8 cellular contexts compared by ENCODE assay signal in the genomic region with DNA sequence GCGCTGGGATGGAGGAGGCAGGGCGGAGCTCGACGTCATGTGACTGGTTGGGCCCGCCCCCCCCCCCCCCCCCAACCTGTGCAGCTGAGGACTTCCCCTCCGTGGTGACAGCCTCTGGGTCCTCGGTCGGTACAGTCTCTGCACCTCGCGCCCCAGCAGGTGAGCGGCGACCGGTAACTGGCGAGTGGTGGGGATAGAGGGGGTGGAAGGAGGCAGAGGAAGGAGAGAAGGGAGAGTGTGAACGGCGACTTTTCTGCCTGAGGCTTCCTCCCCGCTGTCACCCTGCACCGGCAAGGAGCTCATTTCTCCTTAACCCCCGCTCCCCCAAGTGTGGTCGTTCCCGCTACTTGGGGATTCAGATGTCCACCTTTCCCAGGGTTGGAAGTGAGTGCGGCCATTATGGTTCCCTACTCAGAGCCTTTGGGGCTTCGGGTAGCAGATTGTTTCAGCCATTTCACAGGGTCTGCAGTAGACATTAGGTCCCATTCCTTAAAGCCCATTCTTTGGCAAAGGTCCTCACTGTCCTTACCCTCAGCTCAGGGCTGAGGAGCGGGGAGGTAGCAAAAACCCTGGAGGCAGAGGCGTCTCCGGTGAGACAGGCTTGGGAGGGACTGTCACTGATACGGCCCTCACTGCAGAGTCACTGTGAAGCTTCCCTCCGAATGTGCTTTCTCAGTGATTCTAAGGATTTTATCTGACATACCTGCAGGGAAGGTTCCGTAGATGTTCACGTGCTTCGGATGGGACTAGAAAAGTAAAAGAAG. TPM values are rescaled to one million over a fixed set of nuclear protein-coding genes. Genes with fewer than 3 reads are reported as not detected.
DNase-seq lines count a peak whose midpoint lies in the region; ATAC-seq and TF ChIP-seq lines count a peak whose summit lies in the region.

ATP6V1A (plus strand) TSS at position 81 of the 764 bp plus-strand sequence. CDS start 31,719 bp downstream, outside the sequence.

- intact Hi-C loops in CD14-positive monocyte (cut with micrococcal nuclease) = loop anchor here (5.0 kb wide), 2 partner anchors 35 to 85 kb away; no protein-coding TSS in a partner anchor
- intact Hi-C loops in left cardiac atrium (cut with DNase I) = loop anchor here in 1 of 2 donors (5.0 kb wide), 1 partner anchor 50 kb away; the partner anchor contains the start of gene USF3

- ATAC-seq in GM19043 (IDR thresholded peaks at IDR 0.05; ENCODE audit: low read depth, unreplicated experiment) (peak; percentile 37), HG03378 (IDR thresholded peaks at IDR 0.05; ENCODE audit: unreplicated experiment) (peak; percentile 18), left cardiac atrium (peak; percentile 71 to 78)

- H3K4me3 Mint-ChIP-seq in CD14-positive monocyte = peak within 1 kb of the TSS; percentile 96 to 100
- H3K4me3 Mint-ChIP-seq in activated naive CD8-positive, alpha-beta T cell treated with anti-CD3 and anti-CD28 coated beads for 36 hours = peak within 1 kb of the TSS; percentile 88

- peaks cover 6 to 16% of the 10 kb centered on the region in 2 experiments; a peak in 3 of 4 replicates for H3K4me1 ChIP-seq in SK-N-SH (ENCODE audit: control insufficient read depth in 1 of 2, insufficient read depth in 2 of 2, low read depth in 1 of 2, low read length in 1 of 2)

- H3K27ac ChIP-seq in SK-N-SH (ENCODE audit: low read depth in 2 of 2, low read length in 1 of 2) = peak within 1 kb of the TSS; percentile 100

- peaks cover 75% of the 10 kb centered on the region for H3K79me2 ChIP-seq in SK-N-SH (ENCODE audit: insufficient read depth)

- H3K4me1 Mint-ChIP-seq in CD14-positive monocyte = peaks cover 58% of the 10 kb centered on the region
- peaks cover 56% of the 10 kb centered on the region for H3K4me1 Mint-ChIP-seq in activated naive CD8-positive, alpha-beta T cell treated with anti-CD3 and anti-CD28 coated beads for 36 hours

- H3K36me3 ChIP-seq in SK-N-SH (replicated peaks in 1 of 2; ENCODE audit: control insufficient read depth in 1 of 2, insufficient read depth in 2 of 2, low read length in 1 of 2) = peaks cover 0 to 2% of the 10 kb centered on the region in 2 experiments

- DNase-seq in CD14-positive monocyte (ENCODE audit: low spot score) (peak; percentile 68), SK-N-SH (peak; percentile 85), left cardiac atrium (peak; percentile 66), putamen (ENCODE audit: low spot score) (peak; percentile 24), NCI-H345 treated with DMSO at 0.1 percent for 48 hours (lab: John Stamatoyannopoulos, UW; ENCODE audit: unreplicated experiment) (no peak)
- peak; percentile 74 for DNase-seq in activated naive CD8-positive, alpha-beta T cell treated with anti-CD3 and anti-CD28 coated beads for 36 hours

- H3K27me3 Mint-ChIP-seq in CD14-positive monocyte (ENCODE audit: low read depth in 3 of 3) = peaks cover 0 to 3% (median 0%) of the 10 kb centered on the region in 3 donors
- H3K27me3 Mint-ChIP-seq in activated naive CD8-positive, alpha-beta T cell treated with anti-CD3 and anti-CD28 coated beads for 36 hours = peaks cover 4% of the 10 kb centered on the region

- POLR2A ChIA-PET in SK-N-SH (lab: Yijun Ruan, JAX) = interaction anchor here (0.8 kb wide), 1 partner anchor 232 kb away, joined by 3 read pairs; the partner anchor contains the start of gene SPICE1

- peak within 1 kb of the TSS; percentile 87 for H3K4me2 ChIP-seq in SK-N-SH

- no peaks in the 10 kb centered on the region for H3K27me3 ChIP-seq in SK-N-SH (ENCODE audit: insufficient read depth)

- WGBS in SK-N-SH (ENCODE audit: low lambda C conversion rate) = 1% methylated on average over 28 of the region's 31 CpGs

- H4K20me1 ChIP-seq in SK-N-SH (ENCODE audit: insufficient read depth) = peaks cover 28% of the 10 kb centered on the region

- H3K9me3 Mint-ChIP-seq in CD14-positive monocyte = no peaks in the 10 kb centered on the region
- H3K9me3 Mint-ChIP-seq in activated naive CD8-positive, alpha-beta T cell treated with anti-CD3 and anti-CD28 coated beads for 36 hours = no peaks in the 10 kb centered on the region

- no peak for TF ChIP-seq RAD21 in SK-N-SH (IDR thresholded peaks at IDR 0.05; ENCODE audit: low read length)

- H3K27ac Mint-ChIP-seq in CD14-positive monocyte = peak within 1 kb of the TSS; percentile 99 to 100 (median 100)
- peak within 1 kb of the TSS; percentile 100 for H3K27ac Mint-ChIP-seq in activated naive CD8-positive, alpha-beta T cell treated with anti-CD3 and anti-CD28 coated beads for 36 hours

- CTCF ChIA-PET in SK-N-SH (lab: Yijun Ruan, JAX) = interaction anchor here (0.7 to 1.5 kb wide), 5 partner anchors 9 to 432 kb away, joined by 3 to 5 read pairs (median 4); partner anchors contain the start of gene DRD3

- no peak for TF ChIP-seq EP300 in SK-N-SH (IDR thresholded peaks at IDR 0.05; ENCODE audit: borderline replicate concordance in 1 of 2, low read depth in 1 of 2, low read length in 1 of 2)

- H3K9ac ChIP-seq in SK-N-SH = peak within 1 kb of the TSS; percentile 97

- H2AFZ ChIP-seq in SK-N-SH (ENCODE audit: low read depth) = peak within 1 kb of the TSS; percentile 88

- H3K9me3 ChIP-seq in SK-N-SH = no peaks in the 10 kb centered on the region

- no peak for TF ChIP-seq CTCF in CD14-positive monocyte (IDR thresholded peaks at IDR 0.05)
- no peak for TF ChIP-seq CTCF in SK-N-SH (IDR thresholded peaks at IDR 0.05)

- peak within 1 kb of the TSS; percentile 94 to 99 for H3K4me3 ChIP-seq in SK-N-SH (ENCODE audit: low read depth in 2 of 2, low read length in 1 of 2)

- no peaks in the 10 kb centered on the region for H3K9me2 ChIP-seq in SK-N-SH

- H3K36me3 Mint-ChIP-seq in CD14-positive monocyte = peaks cover 3 to 4% of the 10 kb centered on the region in 2 donors
- peaks cover 22% of the 10 kb centered on the region for H3K36me3 Mint-ChIP-seq in activated naive CD8-positive, alpha-beta T cell treated with anti-CD3 and anti-CD28 coated beads for 36 hours

- peaks cover 12% of the 10 kb centered on the region for H3F3A ChIP-seq in SK-N-SH (replicated peaks; ENCODE audit: insufficient read depth)

TF ChIP-seq in SK-N-SH, 30 proteins besides CTCF, POLR2A, EP300 and RAD21:
- no peak for TF ChIP-seq YY1 (IDR thresholded peaks at IDR 0.05; ENCODE audit: low read depth)
- no peak for TF ChIP-seq EZH2phosphoT487 (IDR thresholded peaks at IDR 0.05; ENCODE audit: borderline replicate concordance, low read depth)
- TF ChIP-seq MXI1 (IDR thresholded peaks at IDR 0.05; ENCODE audit: low read depth, low read length) = 0 out of 2 replicates have a peak, but pooled peaks have one; percentile 6
- no peak for TF ChIP-seq GATA2 (CRISPR knock-in tag; IDR thresholded peaks at IDR 0.05)
- no peak for TF ChIP-seq NFIC (IDR thresholded peaks at IDR 0.05; ENCODE audit: borderline replicate concordance)

RNA-seq across cellular contexts. Expression of gene ATP6V1A, which starts in this region (rescaled TPM):
- polyA plus RNA-seq in CD14-positive monocyte = 100 to 1,000 TPM; 254 to 295 TPM
- 12.1 and 16.7 TPM in 2 replicates for polyA plus RNA-seq in SK-N-SH (2012; rRNA removed)
- polyA plus RNA-seq in SK-N-SH (2012; cell fraction: cytosol; rRNA removed) = 18.4 and 18.8 TPM in 2 replicates
- 4.8 and 12.7 TPM in 2 replicates for polyA plus RNA-seq in SK-N-SH (2012; cell fraction: nucleus; rRNA removed)
- total RNA-seq in activated naive CD8-positive, alpha-beta T cell treated with anti-CD3 and anti-CD28 coated beads for 36 hours = 10 to 100 TPM; 50.1 to 57.1 TPM
- 10 to 100 TPM; 30.5 to 33.2 TPM for total RNA-seq in left cardiac atrium

Comparison
In these comparisons a context has a peak if more than half of its experiments do, and no peak if none do; other contexts are left out.
1. RNA of gene ATP6V1A (polyA plus RNA-seq): 254 to 295 TPM in CD14-positive monocyte; 4.8 to 18.8 TPM in SK-N-SH; every median in the first group is over 10 times any median in the second.
2. ATAC-seq: peak in every context shown above with its lines; median percentile 74 in left cardiac atrium; 37 in GM19043; 18 in HG03378.